21 cellular contexts compared by ENCODE assay signal in the genomic region with DNA sequence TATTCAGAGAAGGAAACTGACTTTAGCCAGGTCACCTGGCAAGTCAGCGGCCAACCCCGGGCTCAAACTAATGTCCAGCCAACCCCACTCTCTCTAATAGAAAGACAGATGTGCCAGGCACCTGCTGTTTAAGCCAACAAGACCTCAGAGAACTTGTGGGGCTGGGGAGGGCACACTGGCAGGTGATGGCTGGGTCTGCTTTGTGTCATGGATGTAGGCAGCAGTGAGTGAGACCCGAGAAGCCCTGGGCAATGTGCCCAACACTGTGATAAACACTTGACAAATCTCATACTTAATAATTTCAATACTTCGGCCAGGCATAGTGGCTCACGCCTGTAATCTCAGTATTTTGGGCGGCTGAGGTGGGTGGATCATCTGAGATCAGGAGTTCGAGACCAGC. TPM values are rescaled to one million over a fixed set of nuclear protein-coding genes. Genes with fewer than 3 reads are reported as not detected.
DNase-seq lines count a peak whose midpoint lies in the region; ATAC-seq and TF ChIP-seq lines count a peak whose summit lies in the region.
"Had no signal": no experiment of that assay in that cellular context is flagged by ENCODE, and none has a peak within 500 bp of the region (broad histone marks: within the 10 kb centered on the region; RNA-seq: fewer than 3 reads in every experiment).

No MANE protein-coding gene starts in this region.

- H3K36me3 ChIP-seq in heart left ventricle: no peaks in the 10 kb centered on the region
- H3K36me3 ChIP-seq in sigmoid colon: no peaks in the 10 kb centered on the region

- no peaks in the 10 kb centered on the region for H3K4me1 ChIP-seq in heart left ventricle
- no peaks in the 10 kb centered on the region for H3K4me1 ChIP-seq in sigmoid colon

- no peaks in the 10 kb centered on the region for H3K27me3 Mint-ChIP-seq in activated CD4-positive, alpha-beta T cell treated with anti-CD3 and anti-CD28 coated beads for 36 hours

- H3K4me3 Mint-ChIP-seq in activated CD4-positive, alpha-beta T cell treated with anti-CD3 and anti-CD28 coated beads for 36 hours: no peak overlapping the region
- H3K4me3 Mint-ChIP-seq: B cell; CD4-positive, CD25-positive, alpha-beta regulatory T cell had no signal

- DNase-seq in DMS79 treated with DMSO at 0.1 percent for 48 hours (lab: John Stamatoyannopoulos, UW) (peak; percentile 11), NCI-H1105 treated with DMSO at 0.1 percent for 48 hours (lab: John Stamatoyannopoulos, UW) (peak; percentile 85), NCI-H510A treated with DMSO at 0.1 percent for 48 hours (lab: John Stamatoyannopoulos, UW) (peak; percentile 63), heart left ventricle (peak; percentile 60 to 80 (median 67)), sigmoid colon (no peak)
- no peak for DNase-seq in activated CD4-positive, alpha-beta T cell treated with anti-CD3 and anti-CD28 coated beads for 36 hours
- DNase-seq: Calu3; CD4-positive, CD25-positive, alpha-beta regulatory T cell; DND-41; NCI-H1048; NCI-H2081; NCI-H345; NCI-H82; T-helper 1 cell had no signal

- TF ChIP-seq POLR2A in heart left ventricle (IDR thresholded peaks at IDR 0.05): no peak
- no peak for TF ChIP-seq POLR2A in sigmoid colon (IDR thresholded peaks at IDR 0.05)

- TF ChIP-seq EP300 in sigmoid colon (IDR thresholded peaks at IDR 0.05): no peak

- intact Hi-C loops in heart left ventricle (cut with DNase I) (loop anchor here in 3 of 10 donors (10.0 kb wide), 3 partner anchors 77 to 487 kb away; a partner anchor contains a TSS), sigmoid colon (cut with DNase I) (loop anchor here (10.0 kb wide), 1 partner anchor 177 kb away; no protein-coding TSS in a partner anchor)
- intact Hi-C loops in activated CD4-positive, alpha-beta T cell treated with anti-CD3 and anti-CD28 coated beads for 36 hours (cut with DNase I, micrococcal nuclease): no loop called here

- no peaks in the 10 kb centered on the region for H3K9me3 Mint-ChIP-seq in activated CD4-positive, alpha-beta T cell treated with anti-CD3 and anti-CD28 coated beads for 36 hours (ENCODE audit: low read depth)
- H3K9me3 Mint-ChIP-seq: CD4-positive, CD25-positive, alpha-beta regulatory T cell had no signal

- H3K36me3 Mint-ChIP-seq in activated CD4-positive, alpha-beta T cell treated with anti-CD3 and anti-CD28 coated beads for 36 hours (ENCODE audit: low read depth): no peaks in the 10 kb centered on the region
- H3K36me3 Mint-ChIP-seq: CD4-positive, CD25-positive, alpha-beta regulatory T cell had no signal

- H3K27ac Mint-ChIP-seq in activated CD4-positive, alpha-beta T cell treated with anti-CD3 and anti-CD28 coated beads for 36 hours: no peak overlapping the region
- H3K27ac Mint-ChIP-seq: B cell; CD4-positive, CD25-positive, alpha-beta regulatory T cell had no signal

- 39 to 73% (median 51%) methylated on average over 4 to 7 of the region's 7 CpGs for WGBS in heart left ventricle, 4 donors
- WGBS in sigmoid colon, 2 donors: 88 to 92% methylated on average over 7 of the region's 7 CpGs

- no peak overlapping the region for H3K27ac ChIP-seq in heart left ventricle
- no peak overlapping the region for H3K27ac ChIP-seq in sigmoid colon

- H3K4me1 Mint-ChIP-seq in activated CD4-positive, alpha-beta T cell treated with anti-CD3 and anti-CD28 coated beads for 36 hours: no peaks in the 10 kb centered on the region
- H3K4me1 Mint-ChIP-seq: B cell; CD4-positive, CD25-positive, alpha-beta regulatory T cell had no signal

- no peaks in the 10 kb centered on the region for H3K9me3 ChIP-seq in heart left ventricle
- H3K9me3 ChIP-seq in sigmoid colon: no peaks in the 10 kb centered on the region

- POLR2A ChIA-PET in activated CD4-positive, alpha-beta T cell treated with anti-CD3 and anti-CD28 coated beads for 36 hours (lab: Charles Lee): no interaction called here

- H3K4me3 ChIP-seq in heart left ventricle (no peak overlapping the region), sigmoid colon (no peak overlapping the region)
- H3K4me3 ChIP-seq: GM12878, K562 had no signal

- ATAC-seq in heart left ventricle (peak; percentile 80 to 98 (median 94)), HG03354 (IDR thresholded peaks at IDR 0.05; ENCODE audit: poor library complexity, severe bottlenecking, unreplicated experiment) (no peak), GM21786 (IDR thresholded peaks at IDR 0.05; ENCODE audit: unreplicated experiment) (no peak)
- ATAC-seq in activated CD4-positive, alpha-beta T cell treated with anti-CD3 and anti-CD28 coated beads for 36 hours: no peak
- ATAC-seq: GM12878, K562, Panc1, SK-N-SH treated with all-trans-retinoic acid at 6 μM for 48 hours had no signal

- H3K27me3 ChIP-seq in heart left ventricle (no peaks in the 10 kb centered on the region), sigmoid colon (no peaks in the 10 kb centered on the region)

- CTCF ChIA-PET in activated CD4-positive, alpha-beta T cell treated with anti-CD3 and anti-CD28 coated beads for 36 hours (lab: Charles Lee): no interaction called here

- no peak for TF ChIP-seq CTCF in heart left ventricle (IDR thresholded peaks at IDR 0.05)
- TF ChIP-seq CTCF in sigmoid colon (IDR thresholded peaks at IDR 0.05): no peak

RNA-seq across cellular contexts. Expression of a gene that starts 9.0 kb away (rescaled TPM):
- total RNA-seq in heart left ventricle (100 to 1,000 TPM in 3 of 9 donors, 10 to 100 TPM in 6; 70.8 to 115 (median 94.6) TPM), sigmoid colon (10 to 100 TPM; 55.8 to 62.6 (median 59.5) TPM)
- polyA plus RNA-seq in heart left ventricle (10 to 100 TPM; 51.9 to 72.9 TPM), sigmoid colon (10 to 100 TPM in 1 of 3 donors, 1 to 10 TPM in 2; 4.8 to 20.0 (median 4.9) TPM)
- 1 to 10 TPM; 8.4 to 9.6 TPM for total RNA-seq in activated CD4-positive, alpha-beta T cell treated with anti-CD3 and anti-CD28 coated beads for 36 hours

Comparison
In these comparisons a context has a peak if more than half of its experiments do, and no peak if none do; other contexts are left out.
1. DNase-seq: peak in DMS79 treated with DMSO at 0.1 percent for 48 hours (single experiment), NCI-H1105 treated with DMSO at 0.1 percent for 48 hours (single experiment), NCI-H510A treated with DMSO at 0.1 percent for 48 hours (single experiment) and heart left ventricle (5 of 5); none in activated CD4-positive, alpha-beta T cell treated with anti-CD3 and anti-CD28 coated beads for 36 hours (single experiment) and sigmoid colon (single experiment).
2. ATAC-seq: peak in heart left ventricle (4 of 4); none in HG03354 (single experiment), activated CD4-positive, alpha-beta T cell treated with anti-CD3 and anti-CD28 coated beads for 36 hours (single experiment) and GM21786 (single experiment).
3. RNA of a gene that starts 9.0 kb away (total RNA-seq): 70.8 to 115 TPM in heart left ventricle and 55.8 to 62.6 TPM in sigmoid colon; 8.4 to 9.6 TPM in activated CD4-positive, alpha-beta T cell treated with anti-CD3 and anti-CD28 coated beads for 36 hours; every median in the first group is over 4 times any median in the second.